ENCODE assay signal across 8 cellular contexts in genomic region chr2:28870146-28870891, GRCh38. TPM values are rescaled to one million over a fixed set of nuclear protein-coding genes. Genes with fewer than 3 reads are reported as not detected.
A peak's percentile ranks its signal among the peaks of the same experiment; 100 is the strongest.
DNase-seq lines count a peak whose midpoint lies in the region; ATAC-seq and TF ChIP-seq lines count a peak whose summit lies in the region.

TSS of gene TRMT61B (minus strand) at chr2:28870309. CDS start at chr2:28870277, 32 bp downstream.

- WGBS in esophagus, 2 donors: 0% methylated on average over 57 of the region's 57 CpGs

- H3K36me3 Mint-ChIP-seq in activated T-cell treated with anti-CD3 and anti-CD28 coated beads, Interleukin-2, amount 50 U/mL, for 4 hours (ENCODE audit: insufficient read depth): peaks cover 9% of the 10 kb centered on the region

- peaks cover 1% of the 10 kb centered on the region for H3K27me3 Mint-ChIP-seq in activated T-cell treated with anti-CD3 and anti-CD28 coated beads, Interleukin-2, amount 50 U/mL, for 4 hours (ENCODE audit: low read depth)

- peaks cover 30% of the 10 kb centered on the region for H3K4me1 Mint-ChIP-seq in activated T-cell treated with anti-CD3 and anti-CD28 coated beads, Interleukin-2, amount 50 U/mL, for 4 hours (ENCODE audit: low read depth)

- H3K27ac ChIP-seq in DND-41 (ENCODE audit: low read length): peak within 1 kb of the TSS; percentile 89
- H3K27ac ChIP-seq in KOPT-K1 (ENCODE audit: low read depth, low read length, poor library complexity, severe bottlenecking): peak within 1 kb of the TSS; percentile 82
- H3K27ac ChIP-seq in Peyer's patch: peak within 1 kb of the TSS; percentile 80 to 88 (median 81)
- peak within 1 kb of the TSS; percentile 75 to 88 for H3K27ac ChIP-seq in esophagus (ENCODE audit: low read depth in 2 of 2, low read length in 1 of 2)

- H3K4me1 ChIP-seq in DND-41 (ENCODE audit: insufficient read depth, low read length): peaks cover 40% of the 10 kb centered on the region
- H3K4me1 ChIP-seq in Peyer's patch: peaks cover 0 to 26% (median 5%) of the 10 kb centered on the region in 4 donors
- peaks cover 3% of the 10 kb centered on the region in 2 donors for H3K4me1 ChIP-seq in esophagus (ENCODE audit: control insufficient read depth in 2 of 2, insufficient read depth in 2 of 2, low read length in 1 of 2)
- peaks cover 13% of the 10 kb centered on the region for H3K4me1 ChIP-seq in mucosa of stomach (ENCODE audit: control insufficient read depth, insufficient read depth, low read length)

- peak within 1 kb of the TSS; percentile 99 for H3K4me3 Mint-ChIP-seq in activated T-cell treated with anti-CD3 and anti-CD28 coated beads, Interleukin-2, amount 50 U/mL, for 4 hours

- H3K27me3 ChIP-seq in DND-41 (ENCODE audit: insufficient read depth, low read length, poor library complexity): no peaks in the 10 kb centered on the region
- no peaks in the 10 kb centered on the region for H3K27me3 ChIP-seq in Peyer's patch
- H3K27me3 ChIP-seq in esophagus (ENCODE audit: control insufficient read depth in 1 of 2, insufficient read depth in 2 of 2, low read length in 2 of 2): no peaks in the 10 kb centered on the region
- H3K27me3 ChIP-seq in mucosa of stomach (ENCODE audit: control insufficient read depth, insufficient read depth, low read length): no peaks in the 10 kb centered on the region

- ATAC-seq in DND-41 (ENCODE audit: insufficient read depth, low read depth): peak; percentile 96
- ATAC-seq in GM21825 (IDR thresholded peaks at IDR 0.05; ENCODE audit: unreplicated experiment): peak; percentile 92
- peak; percentile 97 for ATAC-seq in activated T-cell treated with anti-CD3 and anti-CD28 coated beads, Interleukin-2, amount 50 U/mL, for 4 hours

- TF ChIP-seq POLR2A in Peyer's patch (IDR thresholded peaks at IDR 0.05): peak; percentile 79 to 85

- 0 out of 2 replicates have a peak, but pooled peaks cover 8% of the 10 kb centered on the region for H4K20me1 ChIP-seq in DND-41 (ENCODE audit: insufficient read depth, low read length)

- H3K9ac ChIP-seq in DND-41 (ENCODE audit: low read depth, low read length): peak within 1 kb of the TSS; percentile 87
- peak within 1 kb of the TSS; percentile 87 for H3K9ac ChIP-seq in mucosa of stomach (ENCODE audit: low read length)

- TF ChIP-seq CTCF in DND-41 (IDR thresholded peaks at IDR 0.05; ENCODE audit: borderline replicate concordance, extremely low read depth, low read length, poor library complexity, severe bottlenecking): peak; percentile 8
- TF ChIP-seq CTCF in Peyer's patch (IDR thresholded peaks at IDR 0.05): peak in 2 of 6 experiments; percentile 2 to 13

- H3K4me2 ChIP-seq in DND-41 (ENCODE audit: insufficient read depth, low read length): peak within 1 kb of the TSS; percentile 94

- H3K36me3 ChIP-seq in DND-41 (ENCODE audit: insufficient read depth, low read length) (peaks cover 19% of the 10 kb centered on the region), KOPT-K1 (ENCODE audit: insufficient read depth, low read length) (peaks cover 24% of the 10 kb centered on the region), Peyer's patch (no peaks in the 10 kb centered on the region), esophagus (ENCODE audit: control insufficient read depth in 2 of 2, insufficient read depth in 2 of 2, low read length in 1 of 2) (no peaks in the 10 kb centered on the region), mucosa of stomach (ENCODE audit: control insufficient read depth, insufficient read depth, low read length) (no peaks in the 10 kb centered on the region)

- no peaks in the 10 kb centered on the region for H3K9me3 ChIP-seq in DND-41 (ENCODE audit: insufficient read depth, low read length, severe bottlenecking)
- no peaks in the 10 kb centered on the region for H3K9me3 ChIP-seq in KOPT-K1 (ENCODE audit: insufficient read depth, low read length, poor library complexity, severe bottlenecking)
- H3K9me3 ChIP-seq in Peyer's patch: no peaks in the 10 kb centered on the region
- H3K9me3 ChIP-seq in esophagus (ENCODE audit: control insufficient read depth in 2 of 2, insufficient read depth in 1 of 2, low read depth in 1 of 2, low read length in 1 of 2): no peaks in the 10 kb centered on the region
- H3K9me3 ChIP-seq in mucosa of stomach (ENCODE audit: control insufficient read depth, low read length): no peaks in the 10 kb centered on the region

- H2AFZ ChIP-seq in DND-41 (ENCODE audit: low read depth, low read length): peak within 1 kb of the TSS; percentile 93

- DNase-seq in DND-41: peak; percentile 94
- DNase-seq in Peyer's patch: peak; percentile 96 to 99 (median 97)
- peak; percentile 97 for DNase-seq in activated T-cell treated with anti-CD3 and anti-CD28 coated beads, Interleukin-2, amount 50 U/mL, for 4 hours
- DNase-seq in stimulated activated CD8-positive, alpha-beta memory T cell treated with anti-CD3 and anti-CD28 coated beads, Interleukin-4, amount 100 ng/mL, for 48 hours: peak; percentile 99

- no peaks in the 10 kb centered on the region for H3K9me3 Mint-ChIP-seq in activated T-cell treated with anti-CD3 and anti-CD28 coated beads, Interleukin-2, amount 50 U/mL, for 4 hours

- H3K4me3 ChIP-seq in DND-41 (ENCODE audit: low read depth in 1 of 2, low read length in 2 of 2) (peak within 1 kb of the TSS; percentile 84 to 97), Peyer's patch (peak within 1 kb of the TSS; percentile 46 to 89 (median 78)), esophagus (ENCODE audit: low read depth in 1 of 2, low read length in 2 of 2) (peak within 1 kb of the TSS; percentile 85 to 94), mucosa of stomach (ENCODE audit: low read length) (peak within 1 kb of the TSS; percentile 99)

- H3K79me2 ChIP-seq in DND-41 (ENCODE audit: insufficient read depth, low read length): peaks cover 45% of the 10 kb centered on the region

RNA-seq across cellular contexts. Expression of gene TRMT61B, which starts in this region (rescaled TPM):
- 10 to 100 TPM; 12.6 to 19.0 (median 16.6) TPM for total RNA-seq in Peyer's patch
- total RNA-seq in activated T-cell treated with anti-CD3 and anti-CD28 coated beads, Interleukin-2, amount 50 U/mL, for 4 hours: 10 to 100 TPM; 18.4 to 21.2 (median 21.0) TPM
- 10 to 100 TPM in 1 of 2 donors, 1 to 10 TPM in 1; 9.7 to 30.7 TPM for polyA plus RNA-seq in esophagus

Comparison
In these comparisons a context has a peak if more than half of its experiments do, and no peak if none do; other contexts are left out.
1. Peak in every context shown above with its lines: DNase-seq, ATAC-seq, H3K4me3 ChIP-seq and H3K27ac ChIP-seq.